In the genomic region with DNA sequence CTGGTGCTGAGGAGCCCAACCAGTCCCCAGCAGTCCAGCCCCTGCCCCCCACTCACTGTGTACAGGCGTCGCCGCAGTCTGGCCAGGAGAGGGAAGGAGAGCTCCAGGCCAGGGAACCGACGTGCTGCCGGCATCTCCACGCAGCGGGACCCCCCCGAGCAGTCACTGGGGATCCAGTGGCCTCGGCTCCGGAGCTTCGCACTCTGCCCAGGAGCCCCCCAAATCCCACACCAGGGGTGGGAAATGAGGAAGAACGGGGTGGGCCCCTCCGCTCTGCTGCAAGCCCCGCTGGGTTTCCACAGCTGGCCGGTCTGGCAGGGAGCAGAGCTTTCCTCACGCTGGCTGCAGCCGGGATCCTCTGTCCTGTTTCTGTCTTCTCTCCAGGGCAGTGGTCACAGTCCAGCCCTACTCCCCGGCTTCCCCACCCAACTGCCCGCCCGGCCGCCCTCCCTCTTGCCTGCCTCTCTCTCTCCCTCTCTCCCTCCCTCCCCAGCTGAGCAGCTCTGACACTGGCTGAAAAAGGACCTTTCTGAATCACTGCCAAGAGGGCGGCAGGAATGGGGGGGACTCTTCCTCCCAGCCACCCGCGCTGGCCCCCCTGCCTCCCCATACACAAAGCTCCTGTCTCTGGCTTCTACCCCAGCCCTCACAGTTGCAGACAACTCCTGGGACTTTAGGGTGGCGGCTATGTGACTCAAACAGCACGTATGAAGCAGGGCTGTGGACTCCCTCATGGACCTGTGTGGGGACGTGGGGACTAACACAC, we compare ENCODE assay signal across 1 cellular context.
TF ChIP-seq lines count a peak whose summit lies in the region.

No MANE protein-coding gene starts in this region.

TF ChIP-seq in H1, 55 proteins besides CTCF, POLR2A, EP300 and RAD21:
- TF ChIP-seq KDM5A (IDR thresholded peaks at IDR 0.05; ENCODE audit: low read length), result no peak
- TF ChIP-seq, protein P1, sequence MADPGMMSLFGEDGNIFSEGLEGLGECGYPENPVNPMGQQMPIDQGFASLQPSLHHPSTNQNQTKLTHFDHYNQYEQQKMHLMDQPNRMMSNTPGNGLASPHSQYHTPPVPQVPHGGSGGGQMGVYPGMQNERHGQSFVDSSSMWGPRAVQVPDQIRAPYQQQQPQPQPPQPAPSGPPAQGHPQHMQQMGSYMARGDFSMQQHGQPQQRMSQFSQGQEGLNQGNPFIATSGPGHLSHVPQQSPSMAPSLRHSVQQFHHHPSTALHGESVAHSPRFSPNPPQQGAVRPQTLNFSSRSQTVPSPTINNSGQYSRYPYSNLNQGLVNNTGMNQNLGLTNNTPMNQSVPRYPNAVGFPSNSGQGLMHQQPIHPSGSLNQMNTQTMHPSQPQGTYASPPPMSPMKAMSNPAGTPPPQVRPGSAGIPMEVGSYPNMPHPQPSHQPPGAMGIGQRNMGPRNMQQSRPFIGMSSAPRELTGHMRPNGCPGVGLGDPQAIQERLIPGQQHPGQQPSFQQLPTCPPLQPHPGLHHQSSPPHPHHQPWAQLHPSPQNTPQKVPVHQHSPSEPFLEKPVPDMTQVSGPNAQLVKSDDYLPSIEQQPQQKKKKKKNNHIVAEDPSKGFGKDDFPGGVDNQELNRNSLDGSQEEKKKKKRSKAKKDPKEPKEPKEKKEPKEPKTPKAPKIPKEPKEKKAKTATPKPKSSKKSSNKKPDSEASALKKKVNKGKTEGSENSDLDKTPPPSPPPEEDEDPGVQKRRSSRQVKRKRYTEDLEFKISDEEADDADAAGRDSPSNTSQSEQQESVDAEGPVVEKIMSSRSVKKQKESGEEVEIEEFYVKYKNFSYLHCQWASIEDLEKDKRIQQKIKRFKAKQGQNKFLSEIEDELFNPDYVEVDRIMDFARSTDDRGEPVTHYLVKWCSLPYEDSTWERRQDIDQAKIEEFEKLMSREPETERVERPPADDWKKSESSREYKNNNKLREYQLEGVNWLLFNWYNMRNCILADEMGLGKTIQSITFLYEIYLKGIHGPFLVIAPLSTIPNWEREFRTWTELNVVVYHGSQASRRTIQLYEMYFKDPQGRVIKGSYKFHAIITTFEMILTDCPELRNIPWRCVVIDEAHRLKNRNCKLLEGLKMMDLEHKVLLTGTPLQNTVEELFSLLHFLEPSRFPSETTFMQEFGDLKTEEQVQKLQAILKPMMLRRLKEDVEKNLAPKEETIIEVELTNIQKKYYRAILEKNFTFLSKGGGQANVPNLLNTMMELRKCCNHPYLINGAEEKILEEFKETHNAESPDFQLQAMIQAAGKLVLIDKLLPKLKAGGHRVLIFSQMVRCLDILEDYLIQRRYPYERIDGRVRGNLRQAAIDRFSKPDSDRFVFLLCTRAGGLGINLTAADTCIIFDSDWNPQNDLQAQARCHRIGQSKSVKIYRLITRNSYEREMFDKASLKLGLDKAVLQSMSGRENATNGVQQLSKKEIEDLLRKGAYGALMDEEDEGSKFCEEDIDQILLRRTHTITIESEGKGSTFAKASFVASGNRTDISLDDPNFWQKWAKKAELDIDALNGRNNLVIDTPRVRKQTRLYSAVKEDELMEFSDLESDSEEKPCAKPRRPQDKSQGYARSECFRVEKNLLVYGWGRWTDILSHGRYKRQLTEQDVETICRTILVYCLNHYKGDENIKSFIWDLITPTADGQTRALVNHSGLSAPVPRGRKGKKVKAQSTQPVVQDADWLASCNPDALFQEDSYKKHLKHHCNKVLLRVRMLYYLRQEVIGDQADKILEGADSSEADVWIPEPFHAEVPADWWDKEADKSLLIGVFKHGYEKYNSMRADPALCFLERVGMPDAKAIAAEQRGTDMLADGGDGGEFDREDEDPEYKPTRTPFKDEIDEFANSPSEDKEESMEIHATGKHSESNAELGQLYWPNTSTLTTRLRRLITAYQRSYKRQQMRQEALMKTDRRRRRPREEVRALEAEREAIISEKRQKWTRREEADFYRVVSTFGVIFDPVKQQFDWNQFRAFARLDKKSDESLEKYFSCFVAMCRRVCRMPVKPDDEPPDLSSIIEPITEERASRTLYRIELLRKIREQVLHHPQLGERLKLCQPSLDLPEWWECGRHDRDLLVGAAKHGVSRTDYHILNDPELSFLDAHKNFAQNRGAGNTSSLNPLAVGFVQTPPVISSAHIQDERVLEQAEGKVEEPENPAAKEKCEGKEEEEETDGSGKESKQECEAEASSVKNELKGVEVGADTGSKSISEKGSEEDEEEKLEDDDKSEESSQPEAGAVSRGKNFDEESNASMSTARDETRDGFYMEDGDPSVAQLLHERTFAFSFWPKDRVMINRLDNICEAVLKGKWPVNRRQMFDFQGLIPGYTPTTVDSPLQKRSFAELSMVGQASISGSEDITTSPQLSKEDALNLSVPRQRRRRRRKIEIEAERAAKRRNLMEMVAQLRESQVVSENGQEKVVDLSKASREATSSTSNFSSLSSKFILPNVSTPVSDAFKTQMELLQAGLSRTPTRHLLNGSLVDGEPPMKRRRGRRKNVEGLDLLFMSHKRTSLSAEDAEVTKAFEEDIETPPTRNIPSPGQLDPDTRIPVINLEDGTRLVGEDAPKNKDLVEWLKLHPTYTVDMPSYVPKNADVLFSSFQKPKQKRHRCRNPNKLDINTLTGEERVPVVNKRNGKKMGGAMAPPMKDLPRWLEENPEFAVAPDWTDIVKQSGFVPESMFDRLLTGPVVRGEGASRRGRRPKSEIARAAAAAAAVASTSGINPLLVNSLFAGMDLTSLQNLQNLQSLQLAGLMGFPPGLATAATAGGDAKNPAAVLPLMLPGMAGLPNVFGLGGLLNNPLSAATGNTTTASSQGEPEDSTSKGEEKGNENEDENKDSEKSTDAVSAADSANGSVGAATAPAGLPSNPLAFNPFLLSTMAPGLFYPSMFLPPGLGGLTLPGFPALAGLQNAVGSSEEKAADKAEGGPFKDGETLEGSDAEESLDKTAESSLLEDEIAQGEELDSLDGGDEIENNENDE (IDR thresholded peaks at IDR 0.05; ENCODE audit: insufficient replicate concordance, low read length), result no peak
- no peak for TF ChIP-seq RNF2 (IDR thresholded peaks at IDR 0.05; ENCODE audit: borderline replicate concordance, low read depth, low read length, missing control alignments, poor library complexity, severe bottlenecking)
- TF ChIP-seq, protein P2, sequence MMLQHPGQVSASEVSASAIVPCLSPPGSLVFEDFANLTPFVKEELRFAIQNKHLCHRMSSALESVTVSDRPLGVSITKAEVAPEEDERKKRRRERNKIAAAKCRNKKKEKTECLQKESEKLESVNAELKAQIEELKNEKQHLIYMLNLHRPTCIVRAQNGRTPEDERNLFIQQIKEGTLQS (IDR thresholded peaks at IDR 0.05; ENCODE audit: insufficient read depth, low read depth, low read length), result no peak
- no peak for TF ChIP-seq SIX5 (IDR thresholded peaks at IDR 0.05; ENCODE audit: low read depth, low read length)
- TF ChIP-seq ASH2L (IDR thresholded peaks at IDR 0.05; ENCODE audit: low read length), result no peak
- no peak for TF ChIP-seq GABPA (IDR thresholded peaks at IDR 0.05; ENCODE audit: borderline replicate concordance, insufficient read depth, low read length)
- TF ChIP-seq, protein P3, sequence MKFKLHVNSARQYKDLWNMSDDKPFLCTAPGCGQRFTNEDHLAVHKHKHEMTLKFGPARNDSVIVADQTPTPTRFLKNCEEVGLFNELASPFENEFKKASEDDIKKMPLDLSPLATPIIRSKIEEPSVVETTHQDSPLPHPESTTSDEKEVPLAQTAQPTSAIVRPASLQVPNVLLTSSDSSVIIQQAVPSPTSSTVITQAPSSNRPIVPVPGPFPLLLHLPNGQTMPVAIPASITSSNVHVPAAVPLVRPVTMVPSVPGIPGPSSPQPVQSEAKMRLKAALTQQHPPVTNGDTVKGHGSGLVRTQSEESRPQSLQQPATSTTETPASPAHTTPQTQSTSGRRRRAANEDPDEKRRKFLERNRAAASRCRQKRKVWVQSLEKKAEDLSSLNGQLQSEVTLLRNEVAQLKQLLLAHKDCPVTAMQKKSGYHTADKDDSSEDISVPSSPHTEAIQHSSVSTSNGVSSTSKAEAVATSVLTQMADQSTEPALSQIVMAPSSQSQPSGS (IDR thresholded peaks at IDR 0.05; ENCODE audit: low read length), result no peak
- no peak for TF ChIP-seq ZNF274 (IDR thresholded peaks at IDR 0.05; ENCODE audit: borderline replicate concordance, extremely low read depth, low read length)
- TF ChIP-seq GTF2F1 (IDR thresholded peaks at IDR 0.05; ENCODE audit: borderline replicate concordance, low read depth, low read length), result no peak
- TF ChIP-seq KDM4A (IDR thresholded peaks at IDR 0.05; ENCODE audit: low read depth, low read length, severe bottlenecking), result no peak
- no peak for TF ChIP-seq TCF12 (IDR thresholded peaks at IDR 0.05; ENCODE audit: low read depth, low read length)
- TF ChIP-seq SP4 (IDR thresholded peaks at IDR 0.05; ENCODE audit: low read length), result no peak
- TF ChIP-seq BACH1 (IDR thresholded peaks at IDR 0.05; ENCODE audit: low read length), result no peak
- no peak for TF ChIP-seq BRCA1 (IDR thresholded peaks at IDR 0.05; ENCODE audit: low read depth, low read length)
- no peak for TF ChIP-seq TAF7 (optimal IDR thresholded peaks at IDR 0.05; ENCODE audit: borderline replicate concordance, low read depth, low read length)
- no peak for TF ChIP-seq NANOG (IDR thresholded peaks at IDR 0.05; ENCODE audit: insufficient read depth, low read depth, low read length, poor library complexity, severe bottlenecking)
- no peak for TF ChIP-seq TEAD4 (IDR thresholded peaks at IDR 0.05; ENCODE audit: low read depth, low read length)
- TF ChIP-seq CREB1 (IDR thresholded peaks at IDR 0.05), result no peak
- TF ChIP-seq, protein P4, sequence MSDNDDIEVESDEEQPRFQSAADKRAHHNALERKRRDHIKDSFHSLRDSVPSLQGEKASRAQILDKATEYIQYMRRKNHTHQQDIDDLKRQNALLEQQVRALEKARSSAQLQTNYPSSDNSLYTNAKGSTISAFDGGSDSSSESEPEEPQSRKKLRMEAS (IDR thresholded peaks at IDR 0.05), result no peak
